ENCODE assay signal across 1 cellular context in the genomic region with DNA sequence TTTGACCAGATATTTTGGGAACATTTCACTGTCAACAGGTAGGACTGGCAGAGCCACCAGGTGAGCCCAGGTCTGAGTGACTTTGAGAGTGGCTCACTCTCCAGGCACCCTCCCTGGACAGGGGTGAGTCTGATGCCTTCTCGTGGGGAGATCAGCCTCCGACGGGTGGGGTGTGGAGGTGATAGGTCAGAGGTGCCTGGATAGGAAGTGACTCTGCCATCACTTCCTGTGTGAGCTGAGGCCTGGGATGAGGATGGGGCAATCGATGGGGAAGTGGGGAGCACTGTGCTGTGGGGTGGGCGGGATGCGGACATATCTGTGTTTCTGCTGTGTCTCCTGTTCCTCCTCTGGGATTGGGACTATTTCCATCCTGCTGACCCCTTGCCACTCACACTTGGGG.
TF ChIP-seq lines count a peak whose summit lies in the region.

No MANE protein-coding gene starts in this region.

TF ChIP-seq in K562, 482 proteins besides CTCF, POLR2A, EP300 and RAD21:
- no peak for TF ChIP-seq ETS2 (tag; IDR thresholded peaks at IDR 0.05; ENCODE audit: borderline replicate concordance, poor library complexity, severe bottlenecking)
- TF ChIP-seq RUNX1 (IDR thresholded peaks at IDR 0.05; ENCODE audit: low read depth): no peak
- peak; percentile 22; the same call in 1 of the 2 replicates for TF ChIP-seq GABPA (tag; conservative IDR thresholded peaks at IDR 0.05; ENCODE audit: low read depth)
- peak; percentile 41; the same call in 1 of the 2 replicates for TF ChIP-seq NR2C1 (IDR thresholded peaks at IDR 0.05)
- TF ChIP-seq NR2C1 (tag; IDR thresholded peaks at IDR 0.05): 0 out of 2 replicates have a peak, but pooled peaks have one; percentile 33
- TF ChIP-seq NR2C2 (CRISPR knock-in tag; IDR thresholded peaks at IDR 0.05): no peak
- peak; percentile 40; the same call in 1 of the 2 replicates for TF ChIP-seq NR2C2 (tag; IDR thresholded peaks at IDR 0.05)
